Comparison of ENCODE assay signal across 21 cellular contexts in the genomic region with DNA sequence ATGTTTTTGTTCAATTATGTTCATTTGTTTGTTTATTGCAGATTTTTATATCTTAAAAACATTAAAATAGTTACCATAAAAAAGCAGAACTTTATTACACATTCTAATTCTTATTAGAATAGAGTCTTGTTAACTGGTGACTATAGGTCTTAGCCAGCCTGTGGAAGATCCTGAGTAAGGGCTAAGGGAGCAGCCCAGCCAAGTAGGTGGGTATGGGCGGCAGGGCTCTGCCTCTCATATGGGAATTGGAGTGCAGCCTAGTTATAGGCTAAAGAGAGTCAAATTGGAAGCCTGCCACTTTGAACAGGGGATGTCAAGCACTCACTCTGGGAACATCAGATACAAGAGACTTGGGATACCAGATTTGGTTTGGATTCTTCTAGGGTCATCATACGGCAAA.
"Had no signal": no experiment of that assay in that cellular context is flagged by ENCODE, and none has a peak within 500 bp of the region (broad histone marks: within the 10 kb centered on the region; RNA-seq: fewer than 3 reads in every experiment).

No MANE protein-coding gene starts in this region.

- DNase-seq: activated CD4-positive, alpha-beta T cell treated with anti-CD3 and anti-CD28 coated beads, Interleukin-2, amount 50 U/mL, for 1 hour; activated CD4-positive, CD25-positive, alpha-beta regulatory T cell treated with anti-CD3 and anti-CD28 coated beads, Interleukin-2, amount 50 U/mL, for 72 hours; activated CD8-positive, alpha-beta memory T cell treated with anti-CD3 and anti-CD28 coated beads, Interleukin-2, amount 50 U/mL, for 4 hours; activated naive CD4-positive, alpha-beta T cell treated with anti-CD3 and anti-CD28 coated beads for 36 hours; activated T-cell treated with anti-CD3 and anti-CD28 coated beads, Interleukin-2, amount 50 U/mL, for 4 hours; caudate nucleus; dorsolateral prefrontal cortex; endodermal cell; erythroblast; gastrocnemius medialis; heart left ventricle; kidney; sigmoid colon; stimulated activated CD4-positive, alpha-beta T cell treated with anti-CD3 and anti-CD28 coated beads, Interleukin-4, amount 100 ng/mL, for 4 hours; tibial artery had no signal

- FAIRE-seq: colon, kidney had no signal

- ATAC-seq: activated T-cell treated with anti-CD3 and anti-CD28 coated beads, Interleukin-2, amount 50 U/mL, for 4 hours; gastrocnemius medialis; heart left ventricle; left lobe of liver; natural killer cell treated with Interleukin-12 subunit alpha and Interleukin-12 subunit beta and Interleukin-15 and Interleukin-18, amount 100 ng/mL, for 72 hours; stimulated activated memory B cell treated with anti-CD40 and anti-IgM and Interleukin-4, amounts not matched to agents 10 μg/mL and 1 μg/mL and 100 μg/mL, for 72 hours had no signal

- H3K9me3 ChIP-seq: gastrocnemius medialis, heart left ventricle, sigmoid colon, tibial artery had no signal

- H3K36me3 ChIP-seq: gastrocnemius medialis, heart left ventricle, sigmoid colon, tibial artery had no signal

- H3K4me1 ChIP-seq: gastrocnemius medialis, heart left ventricle, parathyroid adenoma, tibial artery had no signal

- H3K27ac ChIP-seq: dorsolateral prefrontal cortex, gastrocnemius medialis, heart left ventricle, parathyroid adenoma, tibial artery had no signal

- H3K9ac ChIP-seq: parathyroid adenoma had no signal

- H3K27me3 ChIP-seq: dorsolateral prefrontal cortex, gastrocnemius medialis, sigmoid colon, tibial artery had no signal

- H3K4me3 ChIP-seq: dorsolateral prefrontal cortex, gastrocnemius medialis, heart left ventricle, lung, sigmoid colon, tibial artery had no signal
